26 cellular contexts compared by ENCODE assay signal in the genomic region with DNA sequence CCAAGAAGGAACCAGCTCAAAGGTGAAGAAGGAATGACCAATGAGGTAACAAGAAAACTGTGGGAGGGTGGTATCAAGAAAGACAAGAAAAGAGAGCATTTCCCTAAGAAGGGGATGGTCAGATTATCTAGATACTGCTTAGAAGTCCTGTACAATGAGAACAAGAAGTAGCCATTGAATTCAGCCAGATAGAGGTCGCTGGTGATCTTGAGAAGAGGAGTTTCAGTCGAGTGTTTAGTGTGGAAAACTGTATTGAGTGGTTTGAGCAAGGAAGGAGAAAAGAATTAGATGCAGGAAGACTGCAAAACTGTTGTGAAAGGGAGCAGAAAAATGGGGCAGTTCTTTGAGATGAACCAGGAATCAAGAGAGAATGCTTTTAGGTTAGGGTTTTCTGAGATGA.
DNase-seq lines count a peak whose midpoint lies in the region; FAIRE-seq and TF ChIP-seq lines count a peak whose summit lies in the region.
"Had no signal": no experiment of that assay in that cellular context is flagged by ENCODE, and none has a peak within 500 bp of the region (broad histone marks: within the 10 kb centered on the region; RNA-seq: fewer than 3 reads in every experiment).

No MANE protein-coding gene starts in this region.

- in situ Hi-C loops in GM23248 (cut with MboI), result no loop called here

- no peak overlapping the region for H3K18ac ChIP-seq in H1 (ENCODE audit: extremely low read depth, low read length)

- no peak overlapping the region for H2BK15ac ChIP-seq in H1 (ENCODE audit: low read length)

- H3K27me3 ChIP-seq in GM23248 (replicated peaks; ENCODE audit: insufficient read depth) (no peaks in the 10 kb centered on the region), H1 (replicated peaks in 1 of 4; ENCODE audit: control insufficient read depth in 3 of 4, extremely low read depth in 1 of 4, insufficient read depth in 3 of 4, low read length in 3 of 4) (no peaks in the 10 kb centered on the region), osteoblast (ENCODE audit: insufficient read depth, low read length) (no peaks in the 10 kb centered on the region)
- H3K27me3 ChIP-seq: hepatocyte, stomach, transverse colon had no signal

- H3K14ac ChIP-seq in H1 (ENCODE audit: insufficient read length), result no peak overlapping the region

- TF ChIP-seq EP300 in H1 (IDR thresholded peaks at IDR 0.05; ENCODE audit: borderline replicate concordance in 1 of 2, low read depth in 2 of 2, low read length in 2 of 2), result no peak

- no peak overlapping the region for H4K91ac ChIP-seq in H1 (replicated peaks; ENCODE audit: insufficient read length, low read length)

- no peaks in the 10 kb centered on the region for H3K79me2 ChIP-seq in GM23248 (ENCODE audit: insufficient read depth)
- no peaks in the 10 kb centered on the region for H3K79me2 ChIP-seq in H1 (ENCODE audit: control insufficient read depth in 1 of 2, insufficient read depth in 2 of 2, low read length in 2 of 2)
- H3K79me2 ChIP-seq in osteoblast (ENCODE audit: insufficient read depth, low read length), result no peaks in the 10 kb centered on the region
- H3K79me2 ChIP-seq: hepatocyte had no signal

- H4K20me1 ChIP-seq in GM23248 (ENCODE audit: insufficient read depth) (no peaks in the 10 kb centered on the region), H1 (replicated peaks in 1 of 2; ENCODE audit: control insufficient read depth in 1 of 2, insufficient read depth in 2 of 2, low read length in 2 of 2) (no peaks in the 10 kb centered on the region), osteoblast (ENCODE audit: insufficient read depth, low read length) (no peaks in the 10 kb centered on the region)

- H3K4me1 ChIP-seq in GM23248 (ENCODE audit: insufficient read depth), result no peaks in the 10 kb centered on the region
- peaks cover 0 to 7% (median 0%) of the 10 kb centered on the region in 4 experiments; a peak in 2 of 7 replicates for H3K4me1 ChIP-seq in H1 (replicated peaks in 1 of 4; ENCODE audit: control insufficient read depth in 3 of 4, insufficient read depth in 4 of 4, low read length in 3 of 4)
- H3K4me1 ChIP-seq in osteoblast (ENCODE audit: insufficient read depth, low read length), result no peaks in the 10 kb centered on the region
- H3K4me1 ChIP-seq: prostate gland, stomach, transverse colon had no signal

- H3K23ac ChIP-seq in H1 (ENCODE audit: insufficient read length), result no peak overlapping the region

- TF ChIP-seq POLR2A in NB4 (IDR thresholded peaks at IDR 0.05; ENCODE audit: extremely low read depth, insufficient read length) (no peak), H1 (IDR thresholded peaks at IDR 0.05; ENCODE audit: control extremely low read depth in 1 of 2, low read depth in 2 of 2, low read length in 2 of 2) (no peak)

- no peak overlapping the region for H2AK5ac ChIP-seq in H1 (ENCODE audit: low read depth, low read length)

- H3K79me1 ChIP-seq in H1 (ENCODE audit: low read depth, low read length), result no peaks in the 10 kb centered on the region

- POLR2A ChIA-PET in H1 (lab: Charles Lee; ENCODE audit: partially characterized antibody), result no interaction called here

- H2BK12ac ChIP-seq in H1 (ENCODE audit: low read depth, low read length), result no peak overlapping the region

- H2BK5ac ChIP-seq in H1 (ENCODE audit: low read depth, low read length), result no peak overlapping the region

- DNase-seq in GM23248 (peak; percentile 4), NB4 (ENCODE audit: low read depth) (peak; percentile 16), H1 (ENCODE audit: low read depth in 1 of 2, low spot score in 2 of 2) (no peak), osteoblast (ENCODE audit: insufficient read length, low spot score, missing footprints) (no peak), cerebellum (ENCODE audit: low spot score) (no peak), NK-92 (lab: John Stamatoyannopoulos, UW; ENCODE audit: unreplicated experiment) (no peak)
- DNase-seq in activated CD4-positive, alpha-beta T cell treated with anti-CD3 and anti-CD28 coated beads, Interleukin-2, amount 50 U/mL, for 1 hour, result no peak
- DNase-seq: activated naive CD4-positive, alpha-beta T cell treated with anti-CD3 and anti-CD28 coated beads, Interleukin-2, amount 50 U/mL, for 16 hours; AML-193; amygdala; CD8-positive, alpha-beta memory T cell; DMS153; NCI-H1048; NCI-H1694 treated with DMSO at 0.1 percent for 48 hours; NCI-H2171; NCI-H524 treated with DMSO at 0.1 percent for 48 hours; stimulated activated CD8-positive, alpha-beta memory T cell treated with anti-CD3 and anti-CD28 coated beads, Interleukin-4, amount 100 ng/mL, for 48 hours; stomach; transverse colon had no signal

- H3K56ac ChIP-seq in H1 (replicated peaks; ENCODE audit: insufficient read length, low read depth, low read length), result no peak overlapping the region

- H4K5ac ChIP-seq in H1 (ENCODE audit: insufficient read length, low read depth, low read length), result no peak overlapping the region

- no peak overlapping the region for H3K4me3 ChIP-seq in GM23248
- no peak overlapping the region for H3K4me3 ChIP-seq in NB4 (ENCODE audit: low read depth, low read length)
- no peak overlapping the region for H3K4me3 ChIP-seq in H1 (ENCODE audit: extremely low read depth in 1 of 4, insufficient read depth in 2 of 4, low read depth in 3 of 4, low read length in 4 of 4)
- no peak overlapping the region for H3K4me3 ChIP-seq in osteoblast (ENCODE audit: insufficient read depth, low read length)
- H3K4me3 ChIP-seq: hepatocyte, prostate gland, SK-N-MC, stomach, transverse colon had no signal

- H3K9ac ChIP-seq in GM23248, result no peak overlapping the region
- no peak overlapping the region for H3K9ac ChIP-seq in H1 (replicated peaks in 1 of 4; ENCODE audit: extremely low read depth in 1 of 4, low read depth in 3 of 4, low read length in 3 of 4)

- H3K9me3 ChIP-seq in GM23248 (ENCODE audit: low read depth), result no peaks in the 10 kb centered on the region
- H3K9me3 ChIP-seq in H1 (ENCODE audit: insufficient read depth in 2 of 2, low read depth in 1 of 2, low read length in 1 of 2), result no peaks in the 10 kb centered on the region
- H3K9me3 ChIP-seq in osteoblast (ENCODE audit: low read depth, low read length), result no peaks in the 10 kb centered on the region
- H3K9me3 ChIP-seq: prostate gland, stomach, transverse colon had no signal

- H2BK20ac ChIP-seq in H1 (ENCODE audit: low read length), result no peak overlapping the region

- CTCF ChIA-PET in H1 (lab: Charles Lee; ENCODE audit: partially characterized antibody), result interaction anchor here (1.2 to 2.6 kb wide), 3 partner anchors 10 to 535 kb away, joined by 3 to 12 read pairs (median 3); no protein-coding TSS in a partner anchor

- 2 to 8% methylated on average over 2 of the region's 2 CpGs for WGBS in GM23248 (ENCODE audit: low coverage in 1 of 2, low lambda C conversion rate in 2 of 2, missing lambda C conversion rate in 2 of 2), 2 experiments
- WGBS in H1 (ENCODE audit: extremely low coverage in 1 of 2, insufficient coverage in 1 of 2, insufficient read length in 1 of 2, insufficient replicate concordance in 2 of 2, low coverage in 1 of 2, low lambda C conversion rate in 2 of 2, missing lambda C conversion rate in 1 of 2), 2 experiments, result 60% methylated on average over 2 of the region's 2 CpGs; no CpG with 5 or more reads in 1 of the 2 experiments

- H3K4me2 ChIP-seq in GM23248 (ENCODE audit: unreplicated experiment), result no peak overlapping the region
- no peak overlapping the region for H3K4me2 ChIP-seq in H1 (ENCODE audit: insufficient read depth in 1 of 2, low read depth in 2 of 2, low read length in 2 of 2)
- no peak overlapping the region for H3K4me2 ChIP-seq in osteoblast (ENCODE audit: insufficient read depth, low read length)
- H3K4me2 ChIP-seq: hepatocyte had no signal

- no peak overlapping the region for H2BK120ac ChIP-seq in H1 (replicated peaks; ENCODE audit: low read depth, low read length)

- no peaks in the 10 kb centered on the region for H3K23me2 ChIP-seq in H1 (ENCODE audit: low read depth, low read length)

- TF ChIP-seq CTCF in NB4 (IDR thresholded peaks at IDR 0.05; ENCODE audit: low read depth, low read length), result no peak
- TF ChIP-seq CTCF in H1 (IDR thresholded peaks at IDR 0.05; ENCODE audit: control extremely low read depth in 1 of 3, insufficient read depth in 1 of 3, low read depth in 1 of 3, low read length in 3 of 3), result peak in 1 of 3 experiments; percentile 22; a peak in 2 of 4 replicates
- peak; percentile 26 for TF ChIP-seq CTCF in osteoblast (IDR thresholded peaks at IDR 0.05; ENCODE audit: extremely low read depth, low read depth, low read length)

- H4K8ac ChIP-seq in H1 (ENCODE audit: extremely low read depth, insufficient read depth, low read length), result no peak overlapping the region

- no peaks in the 10 kb centered on the region for H3K36me3 ChIP-seq in GM23248 (ENCODE audit: low read depth)
- no peaks in the 10 kb centered on the region for H3K36me3 ChIP-seq in H1 (ENCODE audit: control insufficient read depth in 2 of 4, insufficient read depth in 4 of 4, low read length in 3 of 4)
- H3K36me3 ChIP-seq in osteoblast (ENCODE audit: insufficient read depth, low read length), result no peaks in the 10 kb centered on the region
- H3K36me3 ChIP-seq: prostate gland, stomach, transverse colon had no signal

- H3K27ac ChIP-seq in GM23248, result no peak overlapping the region
- H3K27ac ChIP-seq in H1 (ENCODE audit: low read depth, low read length), result no peak overlapping the region
- no peak overlapping the region for H3K27ac ChIP-seq in osteoblast (ENCODE audit: low read depth, low read length)
- H3K27ac ChIP-seq: hepatocyte, prostate gland, RWPE1, SK-N-MC, stomach, transverse colon, VCaP had no signal

- peak; percentile 51 to 53 for TF ChIP-seq RAD21 in H1 (IDR thresholded peaks at IDR 0.05 in 1 of 2, conservative IDR thresholded peaks at IDR 0.05 in 1 of 2; ENCODE audit: low read depth in 2 of 2, low read length in 2 of 2)

- H3K9me2 ChIP-seq in GM23248 (ENCODE audit: insufficient read depth), result no peaks in the 10 kb centered on the region

- no peak overlapping the region for H3K4ac ChIP-seq in H1 (replicated peaks; ENCODE audit: insufficient read length, low read depth, low read length)

- peak; percentile 28 for FAIRE-seq in H1 (lab: Jason Lieb, UNC)
- FAIRE-seq: frontal cortex, islet of Langerhans had no signal

- no peak overlapping the region for H2AFZ ChIP-seq in GM23248
- peak overlapping the region; percentile 19; the same call in 1 of the 2 replicates for H2AFZ ChIP-seq in H1 (ENCODE audit: low read length)
- H2AFZ ChIP-seq in osteoblast (ENCODE audit: low read length), result no peak overlapping the region
- H2AFZ ChIP-seq: hepatocyte had no signal

- H3F3A ChIP-seq in GM23248 (ENCODE audit: insufficient read depth), result no peaks in the 10 kb centered on the region

TF ChIP-seq in H1, 55 proteins besides CTCF, POLR2A, EP300 and RAD21 (continues in another document):
- TF ChIP-seq SP1 (IDR thresholded peaks at IDR 0.05; ENCODE audit: low read depth, low read length) (no peak), RBBP5 (IDR thresholded peaks at IDR 0.05; ENCODE audit: borderline replicate concordance, low read depth, low read length) (no peak), GABPA (IDR thresholded peaks at IDR 0.05; ENCODE audit: borderline replicate concordance, insufficient read depth, low read length) (no peak), RNF2 (IDR thresholded peaks at IDR 0.05; ENCODE audit: borderline replicate concordance, low read depth, low read length, missing control alignments, poor library complexity, severe bottlenecking) (no peak), CEBPB (IDR thresholded peaks at IDR 0.05; ENCODE audit: low read depth, low read length) (no peak)

Comparison
In these comparisons a context has a peak if more than half of its experiments do, and no peak if none do; other contexts are left out.
1. DNase-seq: peak in GM23248 (single experiment) and NB4 (single experiment); none in H1 (0 of 2), osteoblast (single experiment), cerebellum (single experiment), activated CD4-positive, alpha-beta T cell treated with anti-CD3 and anti-CD28 coated beads, Interleukin-2, amount 50 U/mL, for 1 hour (single experiment) and NK-92 (single experiment).